Comparison of ENCODE assay signal across 10 cellular contexts in genomic region chr20:1323256-1323655, GRCh38. TPM values are rescaled to one million over a fixed set of nuclear protein-coding genes. Genes with fewer than 3 reads are reported as not detected.
DNase-seq lines count a peak whose midpoint lies in the region; ATAC-seq and TF ChIP-seq lines count a peak whose summit lies in the region.
"Had no signal": no experiment of that assay in that cellular context is flagged by ENCODE, and none has a peak within 500 bp of the region (broad histone marks: within the 10 kb centered on the region; RNA-seq: fewer than 3 reads in every experiment).

No MANE protein-coding gene starts in this region.

- no peak for ATAC-seq in lower lobe of right lung
- ATAC-seq in activated CD4-positive, CD25-positive, alpha-beta regulatory T cell treated with anti-CD3 and anti-CD28 coated beads, Interleukin-2, amount 50 U/mL, for 24 hours: no peak
- no peak for ATAC-seq in GM21447 (IDR thresholded peaks at IDR 0.05; ENCODE audit: unreplicated experiment)

- H3K9ac ChIP-seq in colonic mucosa (ENCODE audit: low read depth in 2 of 2, low read length in 2 of 2) (no peak overlapping the region), stomach smooth muscle (ENCODE audit: low read length in 2 of 2) (no peak overlapping the region)

- no peaks in the 10 kb centered on the region for H3K9me3 Mint-ChIP-seq in activated CD4-positive, alpha-beta memory T cell treated with anti-CD3 and anti-CD28 coated beads for 36 hours
- H3K9me3 Mint-ChIP-seq in activated CD4-positive, alpha-beta memory T cell treated with anti-CD3 and anti-CD28 coated beads, Interleukin-2, amount 10 ng/mL, durations not matched to agents 7 days and 5 days: peaks cover 8% of the 10 kb centered on the region

- H3K4me3 ChIP-seq in colonic mucosa (no peak overlapping the region), lower lobe of right lung (no peak overlapping the region), stomach smooth muscle (ENCODE audit: low read length in 2 of 2) (no peak overlapping the region)

- POLR2A ChIA-PET in activated CD4-positive, alpha-beta memory T cell treated with anti-CD3 and anti-CD28 coated beads for 36 hours (lab: Charles Lee): no interaction called here
- POLR2A ChIA-PET in activated CD4-positive, alpha-beta memory T cell treated with anti-CD3 and anti-CD28 coated beads, Interleukin-2, amount 10 ng/mL, durations not matched to agents 7 days and 5 days (lab: Charles Lee): no interaction called here

- H3K27me3 ChIP-seq in colonic mucosa (no peaks in the 10 kb centered on the region), lower lobe of right lung (ENCODE audit: low read depth) (no peaks in the 10 kb centered on the region), stomach smooth muscle (ENCODE audit: control insufficient read depth in 1 of 2, insufficient read depth in 2 of 2, low read length in 2 of 2) (no peaks in the 10 kb centered on the region)

- intact Hi-C loops in activated CD4-positive, alpha-beta memory T cell treated with anti-CD3 and anti-CD28 coated beads for 36 hours (cut with micrococcal nuclease): no loop called here
- intact Hi-C loops in colonic mucosa (cut with DNase I): loop anchor here (5.0 kb wide), 1 partner anchor 144 kb away; the partner anchor contains the start of gene NSFL1C
- intact Hi-C loops in lower lobe of right lung (cut with DNase I): no loop called here

- H3K4me3 Mint-ChIP-seq in activated CD4-positive, alpha-beta memory T cell treated with anti-CD3 and anti-CD28 coated beads for 36 hours: no peak overlapping the region
- no peak overlapping the region for H3K4me3 Mint-ChIP-seq in activated CD4-positive, alpha-beta memory T cell treated with anti-CD3 and anti-CD28 coated beads, Interleukin-2, amount 10 ng/mL, durations not matched to agents 7 days and 5 days

- no peaks in the 10 kb centered on the region for H3K9me3 ChIP-seq in colonic mucosa
- H3K9me3 ChIP-seq in lower lobe of right lung: no peaks in the 10 kb centered on the region
- H3K9me3 ChIP-seq in stomach smooth muscle (ENCODE audit: control insufficient read depth in 2 of 2, low read length in 2 of 2): no peaks in the 10 kb centered on the region

- H3K27me3 Mint-ChIP-seq in activated CD4-positive, alpha-beta memory T cell treated with anti-CD3 and anti-CD28 coated beads for 36 hours: no peaks in the 10 kb centered on the region
- no peaks in the 10 kb centered on the region for H3K27me3 Mint-ChIP-seq in activated CD4-positive, alpha-beta memory T cell treated with anti-CD3 and anti-CD28 coated beads, Interleukin-2, amount 10 ng/mL, durations not matched to agents 7 days and 5 days

- H3K36me3 ChIP-seq in colonic mucosa (no peaks in the 10 kb centered on the region), lower lobe of right lung (no peaks in the 10 kb centered on the region), stomach smooth muscle (ENCODE audit: control insufficient read depth in 2 of 2, insufficient read depth in 2 of 2, low read length in 2 of 2) (no peaks in the 10 kb centered on the region)

- no peak for DNase-seq in activated CD4-positive, alpha-beta memory T cell treated with anti-CD3 and anti-CD28 coated beads for 36 hours
- no peak for DNase-seq in activated CD4-positive, alpha-beta memory T cell treated with anti-CD3 and anti-CD28 coated beads, Interleukin-2, amount 10 ng/mL, durations not matched to agents 7 days and 5 days
- no peak for DNase-seq in colonic mucosa
- DNase-seq in lower lobe of right lung: no peak
- no peak for DNase-seq in NCI-H1092 (lab: John Stamatoyannopoulos, UW)
- DNase-seq: NCI-H2171, occipital lobe had no signal

- TF ChIP-seq CTCF in colonic mucosa (IDR thresholded peaks at IDR 0.05) (no peak), lower lobe of right lung (IDR thresholded peaks at IDR 0.05) (no peak)

- CTCF ChIA-PET in activated CD4-positive, alpha-beta memory T cell treated with anti-CD3 and anti-CD28 coated beads for 36 hours (lab: Charles Lee): interaction anchor here (1.7 to 2.1 kb wide), 3 partner anchors 10 to 144 kb away, joined by 6 to 15 read pairs (median 8); partner anchors contain the start of gene NSFL1C
- CTCF ChIA-PET in activated CD4-positive, alpha-beta memory T cell treated with anti-CD3 and anti-CD28 coated beads, Interleukin-2, amount 10 ng/mL, durations not matched to agents 7 days and 5 days (lab: Charles Lee): interaction anchor here (0.9 to 1.2 kb wide), 2 partner anchors 115 to 144 kb away, joined by 3 read pairs; partner anchors contain the start of gene NSFL1C

- peaks cover 2% of the 10 kb centered on the region for H3K36me3 Mint-ChIP-seq in activated CD4-positive, alpha-beta memory T cell treated with anti-CD3 and anti-CD28 coated beads for 36 hours
- peaks cover 8% of the 10 kb centered on the region for H3K36me3 Mint-ChIP-seq in activated CD4-positive, alpha-beta memory T cell treated with anti-CD3 and anti-CD28 coated beads, Interleukin-2, amount 10 ng/mL, durations not matched to agents 7 days and 5 days (ENCODE audit: low read depth)

- H3K4me1 Mint-ChIP-seq in activated CD4-positive, alpha-beta memory T cell treated with anti-CD3 and anti-CD28 coated beads for 36 hours (ENCODE audit: low read depth): peaks cover 6% of the 10 kb centered on the region
- H3K4me1 Mint-ChIP-seq in activated CD4-positive, alpha-beta memory T cell treated with anti-CD3 and anti-CD28 coated beads, Interleukin-2, amount 10 ng/mL, durations not matched to agents 7 days and 5 days: peaks cover 7% of the 10 kb centered on the region

- H3K27ac ChIP-seq in colonic mucosa (peak overlapping the region; percentile 62), lower lobe of right lung (peak overlapping the region; percentile 98), stomach smooth muscle (ENCODE audit: low read length) (peak overlapping the region; percentile 46)

- H3K27ac Mint-ChIP-seq in activated CD4-positive, alpha-beta memory T cell treated with anti-CD3 and anti-CD28 coated beads for 36 hours: peak overlapping the region; percentile 25
- no peak overlapping the region for H3K27ac Mint-ChIP-seq in activated CD4-positive, alpha-beta memory T cell treated with anti-CD3 and anti-CD28 coated beads, Interleukin-2, amount 10 ng/mL, durations not matched to agents 7 days and 5 days

- H3K4me1 ChIP-seq in colonic mucosa (no peaks in the 10 kb centered on the region), lower lobe of right lung (peaks cover 46% of the 10 kb centered on the region), stomach smooth muscle (ENCODE audit: control insufficient read depth, insufficient read depth, low read length) (peaks cover 37% of the 10 kb centered on the region)

RNA-seq across cellular contexts. Expression of gene SDCBP2, which starts 5.7 kb away (rescaled TPM):
- total RNA-seq in activated CD4-positive, alpha-beta memory T cell treated with anti-CD3 and anti-CD28 coated beads for 36 hours: 1 to 10 TPM; 4.4 to 5.9 TPM
- total RNA-seq in activated CD4-positive, alpha-beta memory T cell treated with anti-CD3 and anti-CD28 coated beads, Interleukin-2, amount 10 ng/mL, durations not matched to agents 7 days and 5 days: 1 to 10 TPM; 3.1 to 3.2 TPM
- 100 to 1,000 TPM; 202 to 345 TPM for total RNA-seq in colonic mucosa
- total RNA-seq in lower lobe of right lung: 10.8 TPM

RNA-seq across cellular contexts. Expression of gene SNPH, which starts 57.2 kb away (rescaled TPM):
- 1 to 10 TPM; 3.4 to 4.3 TPM for total RNA-seq in activated CD4-positive, alpha-beta memory T cell treated with anti-CD3 and anti-CD28 coated beads for 36 hours
- 1 to 10 TPM; 2.9 to 3.0 TPM for total RNA-seq in activated CD4-positive, alpha-beta memory T cell treated with anti-CD3 and anti-CD28 coated beads, Interleukin-2, amount 10 ng/mL, durations not matched to agents 7 days and 5 days
- 1 to 10 TPM; 1.9 to 2.4 TPM for total RNA-seq in colonic mucosa
- 3.8 TPM for total RNA-seq in lower lobe of right lung

Comparison
In these comparisons a context has a peak if more than half of its experiments do, and no peak if none do; other contexts are left out.
1. H3K27ac ChIP-seq: peak in every context shown above with its lines; median percentile 98 in lower lobe of right lung; 62 in colonic mucosa; 46 in stomach smooth muscle.
2. RNA of gene SDCBP2, which starts 5.7 kb away (total RNA-seq): 202 to 345 TPM in colonic mucosa; 10.8 TPM in lower lobe of right lung (single experiment), 4.4 to 5.9 TPM in activated CD4-positive, alpha-beta memory T cell treated with anti-CD3 and anti-CD28 coated beads for 36 hours and 3.1 to 3.2 TPM in activated CD4-positive, alpha-beta memory T cell treated with anti-CD3 and anti-CD28 coated beads, Interleukin-2, amount 10 ng/mL, durations not matched to agents 7 days and 5 days; every median in the first group is over 10 times any median in the second.